8 cellular contexts compared by ENCODE assay signal in genomic region chr19:3785938-3786824, GRCh38. TPM values are rescaled to one million over a fixed set of nuclear protein-coding genes. Genes with fewer than 3 reads are reported as not detected.
DNase-seq lines count a peak whose midpoint lies in the region; ATAC-seq, FAIRE-seq and TF ChIP-seq lines count a peak whose summit lies in the region.

A gene with protein sequence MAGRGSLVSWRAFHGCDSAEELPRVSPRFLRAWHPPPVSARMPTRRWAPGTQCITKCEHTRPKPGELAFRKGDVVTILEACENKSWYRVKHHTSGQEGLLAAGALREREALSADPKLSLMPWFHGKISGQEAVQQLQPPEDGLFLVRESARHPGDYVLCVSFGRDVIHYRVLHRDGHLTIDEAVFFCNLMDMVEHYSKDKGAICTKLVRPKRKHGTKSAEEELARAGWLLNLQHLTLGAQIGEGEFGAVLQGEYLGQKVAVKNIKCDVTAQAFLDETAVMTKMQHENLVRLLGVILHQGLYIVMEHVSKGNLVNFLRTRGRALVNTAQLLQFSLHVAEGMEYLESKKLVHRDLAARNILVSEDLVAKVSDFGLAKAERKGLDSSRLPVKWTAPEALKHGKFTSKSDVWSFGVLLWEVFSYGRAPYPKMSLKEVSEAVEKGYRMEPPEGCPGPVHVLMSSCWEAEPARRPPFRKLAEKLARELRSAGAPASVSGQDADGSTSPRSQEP (minus strand): TSS chr19:3786381. CDS start chr19:3785135, 1,246 bp downstream.

- peak; percentile 14 for ATAC-seq in left lobe of liver
- ATAC-seq in thoracic aorta (ENCODE audit: insufficient number of reproducible peaks, low FRiP score, low read depth): no peak
- ATAC-seq in HG03095 (IDR thresholded peaks at IDR 0.05; ENCODE audit: unreplicated experiment): no peak
- ATAC-seq in GM18517 (IDR thresholded peaks at IDR 0.05; ENCODE audit: unreplicated experiment): no peak

- no peaks in the 10 kb centered on the region for H3K27me3 ChIP-seq in thoracic aorta (replicated peaks; ENCODE audit: insufficient read depth)

- H3K27ac ChIP-seq in thoracic aorta: no peak within 1 kb of the TSS

- H3K4me1 ChIP-seq in thoracic aorta (ENCODE audit: control insufficient read depth in 1 of 2, low read depth in 2 of 2): no peaks in the 10 kb centered on the region

- H3K9me3 ChIP-seq in thoracic aorta: peaks cover 18% of the 10 kb centered on the region

- H3K36me3 ChIP-seq in thoracic aorta: no peaks in the 10 kb centered on the region

- no peak for FAIRE-seq in urothelium cell line (lab: Jason Lieb, UNC)

- H3K4me3 ChIP-seq in thoracic aorta: peak within 1 kb of the TSS; percentile 50

- DNase-seq in activated T-cell treated with anti-CD3 and anti-CD28 coated beads for 24 hours (ENCODE audit: low read depth) (peak; percentile 12), activated T-cell treated with anti-CD3 and anti-CD28 coated beads for 4 hours (no peak), left lobe of liver (ENCODE audit: low spot score) (no peak), thoracic aorta (ENCODE audit: low spot score) (no peak), urothelium cell line (ENCODE audit: low spot score) (no peak)
- peak; percentile 21 to 36 for DNase-seq in activated CD8-positive, alpha-beta memory T cell treated with anti-CD3 and anti-CD28 coated beads for 4 hours (ENCODE audit: low read depth in 2 of 2)

- TF ChIP-seq CTCF in thoracic aorta (IDR thresholded peaks at IDR 0.05): no peak

RNA-seq across cellular contexts. Expression of the gene that starts here (rescaled TPM):
- total RNA-seq in left lobe of liver (0.48 TPM), thoracic aorta (1 to 10 TPM; 5.4 to 6.4 TPM)

Comparison
In these comparisons a context has a peak if more than half of its experiments do, and no peak if none do; other contexts are left out.
1. DNase-seq: peak in activated T-cell treated with anti-CD3 and anti-CD28 coated beads for 24 hours (single experiment) and activated CD8-positive, alpha-beta memory T cell treated with anti-CD3 and anti-CD28 coated beads for 4 hours (2 of 2); none in activated T-cell treated with anti-CD3 and anti-CD28 coated beads for 4 hours (single experiment), left lobe of liver (single experiment), thoracic aorta (single experiment) and urothelium cell line (single experiment).
2. Peak in ATAC-seq in left lobe of liver; RNA of the gene not detected or under 1 TPM.